13 cellular contexts compared by ENCODE assay signal in genomic region chr6:26175033-26175427, GRCh38.
DNase-seq lines count a peak whose midpoint lies in the region; ATAC-seq and TF ChIP-seq lines count a peak whose summit lies in the region.
"Had no signal": no experiment of that assay in that cellular context is flagged by ENCODE, and none has a peak within 500 bp of the region (broad histone marks: within the 10 kb centered on the region; RNA-seq: fewer than 3 reads in every experiment).

No MANE protein-coding gene starts in this region.

- no peak for TF ChIP-seq RAD21 in HCT116 (IDR thresholded peaks at IDR 0.05; ENCODE audit: low read depth)

- H3K9me3 ChIP-seq in Caco-2, result no peaks in the 10 kb centered on the region
- no peaks in the 10 kb centered on the region for H3K9me3 ChIP-seq in HCT116 (ENCODE audit: control insufficient read depth in 1 of 2, insufficient read depth in 1 of 2, low read depth in 1 of 2, low read length in 2 of 2)
- no peaks in the 10 kb centered on the region for H3K9me3 ChIP-seq in naive thymus-derived CD4-positive, alpha-beta T cell (ENCODE audit: control insufficient read depth in 2 of 3, low read length in 3 of 3)
- H3K9me3 ChIP-seq: BLaER1 treated with 17β-estradiol and CSF1 and Interleukin-3, amounts not matched to agents 10 nM and 100 nM; left ventricle myocardium inferior had no signal

- peak overlapping the region; percentile 14 for H3K4me3 Mint-ChIP-seq in Caco-2 (ENCODE audit: unreplicated experiment)
- peak overlapping the region; percentile 38 for H3K4me3 Mint-ChIP-seq in activated CD8-positive, alpha-beta T cell treated with anti-CD3 and anti-CD28 coated beads, Interleukin-2, amount 10 ng/mL, durations not matched to agents 7 days and 5 days
- H3K4me3 Mint-ChIP-seq in naive thymus-derived CD4-positive, alpha-beta T cell, result peak overlapping the region in 9 of 10 donors; percentile 15 to 63 (median 45)

- no peak for TF ChIP-seq POLR2A in HCT116 (IDR thresholded peaks at IDR 0.05; ENCODE audit: borderline replicate concordance, extremely low read depth, insufficient read depth, insufficient read length)

- H3K9me2 ChIP-seq in HCT116 (ENCODE audit: insufficient read depth), result no peaks in the 10 kb centered on the region

- H4K20me1 ChIP-seq in HCT116 (ENCODE audit: insufficient read depth), result no peaks in the 10 kb centered on the region

- H3K27me3 ChIP-seq in Caco-2 (replicated peaks; ENCODE audit: control insufficient read depth, insufficient read depth, low read length), result no peaks in the 10 kb centered on the region
- no peaks in the 10 kb centered on the region for H3K27me3 ChIP-seq in HCT116 (ENCODE audit: insufficient read depth, low read length)
- no peaks in the 10 kb centered on the region for H3K27me3 ChIP-seq in naive thymus-derived CD4-positive, alpha-beta T cell (ENCODE audit: control insufficient read depth in 2 of 2, insufficient read depth in 2 of 2, low read length in 2 of 2)
- H3K27me3 ChIP-seq: BLaER1 treated with 17β-estradiol and CSF1 and Interleukin-3, amounts not matched to agents 10 nM and 100 nM had no signal

- DNase-seq in Caco-2 (no peak), HCT116 (ENCODE audit: low read depth, low spot score) (no peak), NCI-H524 (lab: John Stamatoyannopoulos, UW) (no peak)
- DNase-seq in activated CD8-positive, alpha-beta T cell treated with anti-CD3 and anti-CD28 coated beads, Interleukin-2, amount 10 ng/mL, durations not matched to agents 7 days and 5 days, result no peak
- DNase-seq in naive thymus-derived CD4-positive, alpha-beta T cell, result no peak
- no peak for DNase-seq in activated effector memory CD4-positive, alpha-beta T cell treated with anti-CD3 and anti-CD28 coated beads, Interleukin-2, amount 50 U/mL, for 16 hours
- DNase-seq: activated T-cell treated with anti-CD3 and anti-CD28 coated beads, Interleukin-2, amount 50 U/mL, for 1 hour; aorta; left ventricle myocardium inferior; NCI-H1092 had no signal

- H3K4me1 Mint-ChIP-seq in Caco-2 (ENCODE audit: low read depth, unreplicated experiment), result peaks cover 10% of the 10 kb centered on the region
- peaks cover 43% of the 10 kb centered on the region for H3K4me1 Mint-ChIP-seq in activated CD8-positive, alpha-beta T cell treated with anti-CD3 and anti-CD28 coated beads, Interleukin-2, amount 10 ng/mL, durations not matched to agents 7 days and 5 days (ENCODE audit: low read depth)
- peaks cover 22 to 53% (median 39%) of the 10 kb centered on the region in 7 donors for H3K4me1 Mint-ChIP-seq in naive thymus-derived CD4-positive, alpha-beta T cell

- H3K36me3 ChIP-seq in Caco-2 (ENCODE audit: control insufficient read depth, insufficient read depth, low read length) (no peaks in the 10 kb centered on the region), HCT116 (ENCODE audit: control insufficient read depth in 1 of 2, insufficient read depth in 2 of 2, low read length in 2 of 2) (no peaks in the 10 kb centered on the region)
- peaks cover 0 to 8% (median 0%) of the 10 kb centered on the region in 3 experiments for H3K36me3 ChIP-seq in naive thymus-derived CD4-positive, alpha-beta T cell (ENCODE audit: control insufficient read depth in 2 of 3, insufficient read depth in 3 of 3, low read length in 3 of 3)
- H3K36me3 ChIP-seq: BLaER1 treated with 17β-estradiol and CSF1 and Interleukin-3, amounts not matched to agents 10 nM and 100 nM; left ventricle myocardium inferior had no signal

- H3K9me3 Mint-ChIP-seq in Caco-2 (ENCODE audit: unreplicated experiment), result no peaks in the 10 kb centered on the region
- no peaks in the 10 kb centered on the region for H3K9me3 Mint-ChIP-seq in activated CD8-positive, alpha-beta T cell treated with anti-CD3 and anti-CD28 coated beads, Interleukin-2, amount 10 ng/mL, durations not matched to agents 7 days and 5 days (ENCODE audit: insufficient read depth)
- no peaks in the 10 kb centered on the region for H3K9me3 Mint-ChIP-seq in naive thymus-derived CD4-positive, alpha-beta T cell

- H3K4me2 ChIP-seq in HCT116 (ENCODE audit: low read length), result peak overlapping the region; percentile 21; the same call in 1 of the 2 replicates

- CTCF ChIA-PET in Caco-2 (lab: Charles Lee) (no interaction called here), HCT116 (lab: Charles Lee) (interaction anchor here (0.7 to 1.2 kb wide), 2 partner anchors 421 to 956 kb away, joined by 3 to 12 read pairs; no protein-coding TSS in a partner anchor)
- CTCF ChIA-PET in activated CD8-positive, alpha-beta T cell treated with anti-CD3 and anti-CD28 coated beads, Interleukin-2, amount 10 ng/mL, durations not matched to agents 7 days and 5 days (lab: Charles Lee), result interaction anchor here (1.0 to 2.5 kb wide), 5 partner anchors 23 to 75 kb away, joined by 5 to 16 read pairs (median 9); a partner anchor contains a TSS
- CTCF ChIA-PET in naive thymus-derived CD4-positive, alpha-beta T cell (lab: Charles Lee), result interaction anchor here (1.1 to 3.0 kb wide), 6 partner anchors 8 to 402 kb away, joined by 3 to 30 read pairs (median 6); a partner anchor contains a TSS

- H3K27ac ChIP-seq in HCT116 (ENCODE audit: low read depth, low read length), result no peak overlapping the region
- H3K27ac ChIP-seq in naive thymus-derived CD4-positive, alpha-beta T cell (ENCODE audit: low read depth, low read length), result no peak overlapping the region
- H3K27ac ChIP-seq: left ventricle myocardium inferior, skin epidermis had no signal

- peak overlapping the region; percentile 2; the same call in 1 of the 2 replicates for H3K9ac ChIP-seq in HCT116 (ENCODE audit: low read length)

- RAD21 ChIA-PET in HCT116 (lab: Charles Lee; ENCODE audit: low non-redundant PET in 1 of 2, low total read pairs in 2 of 2, uncharacterized antibody in 2 of 2, unreplicated experiment in 2 of 2), result no interaction called here

- TF ChIP-seq CTCF in Caco-2 (IDR thresholded peaks at IDR 0.05; ENCODE audit: insufficient read depth in 1 of 2, low read depth in 1 of 2, low read length in 1 of 2, severe bottlenecking in 1 of 2, unreplicated experiment in 1 of 2), result no peak
- no peak for TF ChIP-seq CTCF in HCT116 (IDR thresholded peaks at IDR 0.05 in 2 of 3, conservative IDR thresholded peaks at IDR 0.05 in 1 of 3; ENCODE audit: borderline replicate concordance in 1 of 3, insufficient read depth in 1 of 3, low read depth in 2 of 3, low read length in 2 of 3)

- ATAC-seq in HCT116 (no peak), HG03442 (IDR thresholded peaks at IDR 0.05; ENCODE audit: unreplicated experiment) (no peak)
- no peak for ATAC-seq in activated CD8-positive, alpha-beta T cell treated with anti-CD3 and anti-CD28 coated beads, Interleukin-2, amount 10 ng/mL, durations not matched to agents 7 days and 5 days
- ATAC-seq in naive thymus-derived CD4-positive, alpha-beta T cell, result no peak

- intact Hi-C loops in Caco-2 (cut with micrococcal nuclease; ENCODE audit: unreplicated experiment) (no loop called here), HCT116 (cut with micrococcal nuclease) (loop anchor here (2.0 to 10.0 kb wide), 4 partner anchors 14 to 420 kb away; partner anchors contain the start of gene HMGN4)
- intact Hi-C loops in naive thymus-derived CD4-positive, alpha-beta T cell (cut with micrococcal nuclease), result loop anchor here (1.0 to 5.0 kb wide), 19 partner anchors 8 to 1302 kb away; partner anchors contain the start of gene ABT1 (in 1 of the 2)

- H3K36me3 Mint-ChIP-seq in Caco-2 (ENCODE audit: insufficient read depth, unreplicated experiment), result peaks cover 22% of the 10 kb centered on the region
- peaks cover 7% of the 10 kb centered on the region for H3K36me3 Mint-ChIP-seq in activated CD8-positive, alpha-beta T cell treated with anti-CD3 and anti-CD28 coated beads, Interleukin-2, amount 10 ng/mL, durations not matched to agents 7 days and 5 days (ENCODE audit: low read depth)
- peaks cover 0 to 5% (median 0%) of the 10 kb centered on the region in 5 donors for H3K36me3 Mint-ChIP-seq in naive thymus-derived CD4-positive, alpha-beta T cell

- H3K27ac Mint-ChIP-seq in Caco-2 (ENCODE audit: unreplicated experiment), result no peak overlapping the region
- H3K27ac Mint-ChIP-seq in activated CD8-positive, alpha-beta T cell treated with anti-CD3 and anti-CD28 coated beads, Interleukin-2, amount 10 ng/mL, durations not matched to agents 7 days and 5 days, result peak overlapping the region; percentile 59
- peak overlapping the region; percentile 32 to 97 (median 81) for H3K27ac Mint-ChIP-seq in naive thymus-derived CD4-positive, alpha-beta T cell

- H2AFZ ChIP-seq in HCT116 (ENCODE audit: low read depth, low read length, poor library complexity, severe bottlenecking), result no peak overlapping the region

- POLR2A ChIA-PET in Caco-2 (lab: Charles Lee) (no interaction called here), HCT116 (lab: Charles Lee) (interaction anchor here (1.2 to 3.0 kb wide), 3 partner anchors 13 to 23 kb away, joined by 4 to 34 read pairs (median 26); a partner anchor contains a TSS)
- POLR2A ChIA-PET in activated CD8-positive, alpha-beta T cell treated with anti-CD3 and anti-CD28 coated beads, Interleukin-2, amount 10 ng/mL, durations not matched to agents 7 days and 5 days (lab: Charles Lee), result interaction anchor here (0.7 to 22.3 kb wide), 12 partner anchors 9 to 189 kb away, joined by 3 to 3176 read pairs (median 80); a partner anchor contains a TSS
- POLR2A ChIA-PET in naive thymus-derived CD4-positive, alpha-beta T cell (lab: Charles Lee), result interaction anchor here (1.0 to 20.9 kb wide), 15 partner anchors 11 to 98 kb away, joined by 3 to 2611 read pairs (median 42); a partner anchor contains a TSS

- H3K79me2 ChIP-seq in HCT116 (ENCODE audit: insufficient read depth, low read length), result peaks cover 15% of the 10 kb centered on the region

- H3K27me3 Mint-ChIP-seq in Caco-2 (ENCODE audit: insufficient read depth, unreplicated experiment), result no peaks in the 10 kb centered on the region
- H3K27me3 Mint-ChIP-seq in activated CD8-positive, alpha-beta T cell treated with anti-CD3 and anti-CD28 coated beads, Interleukin-2, amount 10 ng/mL, durations not matched to agents 7 days and 5 days (ENCODE audit: low read depth), result no peaks in the 10 kb centered on the region
- no peaks in the 10 kb centered on the region for H3K27me3 Mint-ChIP-seq in naive thymus-derived CD4-positive, alpha-beta T cell

- BruUV-seq in Caco-2 (replicated peaks; lab: Mats Ljungman, UMichigan) (no TSS peak), HCT116 (replicated peaks; lab: Mats Ljungman, UMichigan) (no TSS peak)

- H3K4me3 ChIP-seq in Caco-2 (ENCODE audit: low read depth, low read length), result no peak overlapping the region
- no peak overlapping the region for H3K4me3 ChIP-seq in HCT116 (replicated peaks in 1 of 2; ENCODE audit: low read depth in 1 of 2, low read length in 2 of 2)
- no peak overlapping the region for H3K4me3 ChIP-seq in naive thymus-derived CD4-positive, alpha-beta T cell (ENCODE audit: low read length)
- H3K4me3 ChIP-seq: BLaER1 treated with 17β-estradiol and CSF1 and Interleukin-3, amounts not matched to agents 10 nM and 100 nM; left ventricle myocardium inferior; skin epidermis had no signal

- H3K4me1 ChIP-seq in Caco-2 (peaks cover 6% of the 10 kb centered on the region), HCT116 (ENCODE audit: control insufficient read depth in 1 of 2, insufficient read depth in 2 of 2, low read length in 2 of 2) (peaks cover 14 to 32% of the 10 kb centered on the region in 2 experiments)
- H3K4me1 ChIP-seq in naive thymus-derived CD4-positive, alpha-beta T cell (ENCODE audit: control insufficient read depth in 2 of 2, insufficient read depth in 2 of 2, low read length in 2 of 2), result peaks cover 19 to 20% of the 10 kb centered on the region in 2 donors
